In genomic region chr19:45428385-45429231, GRCh38 we compare ENCODE assay signal across 2 cellular contexts.
TF ChIP-seq lines count a peak whose summit lies in the region.

No MANE protein-coding gene starts in this region.

TF ChIP-seq in Ishikawa, 13 proteins besides CTCF, POLR2A, EP300 and RAD21:
- TF ChIP-seq ZBTB7A (IDR thresholded peaks at IDR 0.05; ENCODE audit: low read depth) (0 out of 2 replicates have a peak, but pooled peaks have one; percentile 51), NFIC (IDR thresholded peaks at IDR 0.05) (no peak)

TF ChIP-seq in GM12878, 131 proteins besides CTCF, POLR2A, EP300 and RAD21:
- TF ChIP-seq PML (IDR thresholded peaks at IDR 0.05; ENCODE audit: low read length), result 0 out of 2 replicates have a peak, but pooled peaks have one; percentile 25
- no peak for TF ChIP-seq FOXK2 (IDR thresholded peaks at IDR 0.05)
- TF ChIP-seq CHD4 (IDR thresholded peaks at IDR 0.05), result 0 out of 2 replicates have a peak, but pooled peaks have one; percentile 5
- peak; percentile 53; the same call in 1 of the 2 replicates for TF ChIP-seq IKZF1 (conservative IDR thresholded peaks at IDR 0.05)
- peak; percentile 74 for TF ChIP-seq MEF2B (IDR thresholded peaks at IDR 0.05; ENCODE audit: partially characterized antibody, poor library complexity, severe bottlenecking)
- peak; percentile 91; the same call in 1 of the 2 replicates for TF ChIP-seq KDM1A (IDR thresholded peaks at IDR 0.05; ENCODE audit: borderline replicate concordance)
- peak; percentile 92 for TF ChIP-seq ZNF217 (IDR thresholded peaks at IDR 0.05)
- TF ChIP-seq PAX8 (IDR thresholded peaks at IDR 0.05), result no peak
- TF ChIP-seq E4F1 (IDR thresholded peaks at IDR 0.05; ENCODE audit: borderline replicate concordance, partially characterized antibody), result no peak
- TF ChIP-seq MEF2A (IDR thresholded peaks at IDR 0.05; ENCODE audit: insufficient read depth, low read depth, low read length), result 0 out of 2 replicates have a peak, but pooled peaks have one; percentile 67
- TF ChIP-seq SMARCA5 (IDR thresholded peaks at IDR 0.05), result peak; percentile 93
- TF ChIP-seq DPF2 (IDR thresholded peaks at IDR 0.05), result peak; percentile 72; the same call in 1 of the 2 replicates
- no peak for TF ChIP-seq GABPA (IDR thresholded peaks at IDR 0.05; ENCODE audit: low read depth)
